ENCODE assay signal across 29 cellular contexts in the genomic region with DNA sequence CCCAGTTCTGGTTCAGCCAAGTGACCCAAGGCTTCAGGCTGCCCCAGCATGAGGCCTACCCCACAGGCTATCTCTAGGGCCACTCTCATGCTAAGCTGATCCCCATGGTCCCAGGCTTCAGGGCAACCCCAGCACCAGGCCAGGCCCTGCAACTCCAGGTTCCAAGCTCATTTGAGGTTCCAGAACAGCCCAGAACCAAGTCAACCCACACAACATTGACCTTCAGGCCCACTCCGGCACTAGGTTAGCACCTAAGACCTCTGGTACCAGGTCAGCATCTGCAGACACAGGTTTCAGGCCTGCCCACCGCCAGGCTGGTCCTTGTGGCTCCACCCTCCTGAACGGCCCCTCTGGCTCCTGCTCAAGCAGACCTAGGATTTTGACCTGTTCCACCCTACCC.
"Had no signal": no experiment of that assay in that cellular context is flagged by ENCODE, and none has a peak within 500 bp of the region (broad histone marks: within the 10 kb centered on the region; RNA-seq: fewer than 3 reads in every experiment).

No MANE protein-coding gene starts in this region.

- H3K9me3 Mint-ChIP-seq: activated B cell treated with CpG ODN at 0.5 μM for 24 hours; dendritic cell treated with granulocyte-macrophage colony-stimulating factor and Interleukin-4, amounts not matched to agents 40 ng/mL and 50 ng/mL, for 4 days; endodermal cell had no signal

- H3K4me1 ChIP-seq: gastrocnemius medialis had no signal

- H3K4me3 ChIP-seq: coronary artery, dorsolateral prefrontal cortex, gastrocnemius medialis had no signal

- H3K27ac ChIP-seq: brain microvascular endothelial cell, coronary artery, dorsolateral prefrontal cortex, gastrocnemius medialis, WERI-Rb-1 had no signal

- H3K36me3 Mint-ChIP-seq: activated naive CD4-positive, alpha-beta T cell treated with anti-CD3 and anti-CD28 coated beads, Interleukin-2, amount 10 ng/mL, durations not matched to agents 7 days and 5 days; activated naive CD4-positive, alpha-beta T cell treated with anti-CD3 and anti-CD28 coated beads, Interleukin-2, amount 50 U/mL, for 72 hours; activated naive CD8-positive, alpha-beta T cell treated with anti-CD3 and anti-CD28 coated beads, Interleukin-2, amount 10 ng/mL, durations not matched to agents 7 days and 5 days had no signal

- DNase-seq: activated B cell treated with CpG ODN at 0.5 μM for 24 hours; activated CD4-positive, alpha-beta T cell treated with anti-CD3 and anti-CD28 coated beads for 48 hours; activated CD4-positive, alpha-beta T cell treated with anti-CD3 and anti-CD28 coated beads, Interleukin-2, amount 50 U/mL, for 1 hour; activated CD4-positive, alpha-beta T cell treated with anti-CD3 and anti-CD28 coated beads, Interleukin-2, amount 50 U/mL, for 48 hours; activated CD8-positive, alpha-beta memory T cell treated with anti-CD3 and anti-CD28 coated beads for 24 hours; activated CD8-positive, alpha-beta T cell treated with anti-CD3 and anti-CD28 coated beads for 36 hours; activated gamma-delta T cell; activated naive CD4-positive, alpha-beta T cell; activated naive CD4-positive, alpha-beta T cell treated with anti-CD3 and anti-CD28 coated beads, Interleukin-2, amount 10 ng/mL, durations not matched to agents 7 days and 5 days; activated naive CD8-positive, alpha-beta T cell treated with anti-CD3 and anti-CD28 coated beads, Interleukin-2, amount 10 ng/mL, durations not matched to agents 7 days and 5 days; activated T-cell treated with anti-CD3 and anti-CD28 coated beads, Interleukin-2, amount 50 U/mL, for 1 hour; activated T-cell treated with anti-CD3 and anti-CD28 coated beads, Interleukin-2, amount 50 U/mL, for 48 hours; brain microvascular endothelial cell; dorsolateral prefrontal cortex; effector memory CD4-positive, alpha-beta T cell; endodermal cell; foreskin fibroblast; gastrocnemius medialis; T-helper 1 cell; T-helper 17 cell; T1000; WERI-Rb-1 had no signal

- H3K9me3 ChIP-seq: gastrocnemius medialis had no signal

- H3K27me3 ChIP-seq: brain microvascular endothelial cell, dorsolateral prefrontal cortex, gastrocnemius medialis had no signal

- H3K4me1 Mint-ChIP-seq: activated B cell treated with CpG ODN at 0.5 μM for 24 hours; activated naive CD4-positive, alpha-beta T cell treated with anti-CD3 and anti-CD28 coated beads, Interleukin-2, amount 10 ng/mL, durations not matched to agents 7 days and 5 days; activated naive CD8-positive, alpha-beta T cell treated with anti-CD3 and anti-CD28 coated beads, Interleukin-2, amount 10 ng/mL, durations not matched to agents 7 days and 5 days; central memory CD8-positive, alpha-beta T cell; endodermal cell; T-helper 17 cell had no signal

- H3K4me3 Mint-ChIP-seq: activated B cell treated with CpG ODN at 0.5 μM for 24 hours; activated CD8-positive, alpha-beta T cell treated with anti-CD3 and anti-CD28 coated beads for 36 hours; activated naive CD4-positive, alpha-beta T cell treated with anti-CD3 and anti-CD28 coated beads, Interleukin-2, amount 10 ng/mL, durations not matched to agents 7 days and 5 days; activated naive CD8-positive, alpha-beta T cell treated with anti-CD3 and anti-CD28 coated beads, Interleukin-2, amount 10 ng/mL, durations not matched to agents 7 days and 5 days; central memory CD8-positive, alpha-beta T cell; dendritic cell treated with granulocyte-macrophage colony-stimulating factor and Interleukin-4, amounts not matched to agents 40 ng/mL and 50 ng/mL, for 4 days; endodermal cell; T-helper 17 cell; T-helper 2 cell treated with Interferon-gamma antibody and Interleukin-4, amounts not matched to agents 5 μg/mL and 100 μg/mL, for 36 hours had no signal

- H3K36me3 ChIP-seq: brain microvascular endothelial cell, gastrocnemius medialis, WERI-Rb-1 had no signal

- ATAC-seq: activated CD4-positive, CD25-positive, alpha-beta regulatory T cell treated with anti-CD3 and anti-CD28 coated beads, Interleukin-2, amount 50 U/mL, for 24 hours; activated CD8-positive, alpha-beta T cell treated with anti-CD3 and anti-CD28 coated beads for 36 hours; activated naive CD4-positive, alpha-beta T cell treated with anti-CD3 and anti-CD28 coated beads, Interleukin-2, amount 50 U/mL, for 72 hours; esophagus mucosa; gastrocnemius medialis; T-helper 17 cell had no signal

- H3K27me3 Mint-ChIP-seq: activated B cell treated with CpG ODN at 0.5 μM for 24 hours; activated CD8-positive, alpha-beta T cell treated with anti-CD3 and anti-CD28 coated beads for 36 hours; activated naive CD4-positive, alpha-beta T cell treated with anti-CD3 and anti-CD28 coated beads, Interleukin-2, amount 10 ng/mL, durations not matched to agents 7 days and 5 days; activated naive CD8-positive, alpha-beta T cell treated with anti-CD3 and anti-CD28 coated beads, Interleukin-2, amount 10 ng/mL, durations not matched to agents 7 days and 5 days; central memory CD8-positive, alpha-beta T cell; dendritic cell treated with granulocyte-macrophage colony-stimulating factor and Interleukin-4, amounts not matched to agents 40 ng/mL and 50 ng/mL, for 4 days; T-helper 17 cell had no signal

- H3K27ac Mint-ChIP-seq: activated B cell treated with CpG ODN at 0.5 μM for 24 hours; activated CD8-positive, alpha-beta T cell treated with anti-CD3 and anti-CD28 coated beads for 36 hours; activated naive CD4-positive, alpha-beta T cell treated with anti-CD3 and anti-CD28 coated beads, Interleukin-2, amount 10 ng/mL, durations not matched to agents 7 days and 5 days; activated naive CD4-positive, alpha-beta T cell treated with anti-CD3 and anti-CD28 coated beads, Interleukin-2, amount 50 U/mL, for 72 hours; activated naive CD8-positive, alpha-beta T cell treated with anti-CD3 and anti-CD28 coated beads, Interleukin-2, amount 10 ng/mL, durations not matched to agents 7 days and 5 days; dendritic cell treated with granulocyte-macrophage colony-stimulating factor and Interleukin-4, amounts not matched to agents 40 ng/mL and 50 ng/mL, for 4 days; endodermal cell; T-helper 17 cell; T-helper 2 cell treated with Interferon-gamma antibody and Interleukin-4, amounts not matched to agents 5 μg/mL and 100 μg/mL, for 36 hours had no signal
